15 cellular contexts compared by ENCODE assay signal in genomic region chr11:86981777-86982540, GRCh38. TPM values are rescaled to one million over a fixed set of nuclear protein-coding genes. Genes with fewer than 3 reads are reported as not detected.
DNase-seq lines count a peak whose midpoint lies in the region; ATAC-seq, FAIRE-seq and TF ChIP-seq lines count a peak whose summit lies in the region.
"Had no signal": no experiment of that assay in that cellular context is flagged by ENCODE, and none has a peak within 500 bp of the region (broad histone marks: within the 10 kb centered on the region; RNA-seq: fewer than 3 reads in every experiment).

No MANE protein-coding gene starts in this region.

- H3K4me1 ChIP-seq in K562 (replicated peaks in 1 of 2; ENCODE audit: control insufficient read depth in 2 of 2, insufficient read depth in 2 of 2, low read length in 2 of 2): no peaks in the 10 kb centered on the region; a peak in 1 of 5 replicates
- H3K4me1 ChIP-seq in liver (ENCODE audit: control insufficient read depth in 4 of 4, insufficient read depth in 4 of 4, low read length in 3 of 4): peaks cover 9 to 34% (median 30%) of the 10 kb centered on the region in 4 donors
- H3K4me1 ChIP-seq in psoas muscle: peaks cover 55% of the 10 kb centered on the region
- H3K4me1 ChIP-seq in spleen: peaks cover 0 to 24% (median 7%) of the 10 kb centered on the region in 6 donors
- no peaks in the 10 kb centered on the region for H3K4me1 ChIP-seq in MM.1S (ENCODE audit: low read length)
- H3K4me1 ChIP-seq: A549, BE2C had no signal

- no peak for DNase-seq in K562 (ENCODE audit: extremely low read depth in 1 of 4, low spot score in 3 of 4)
- DNase-seq in psoas muscle: no peak
- no peak for DNase-seq in spleen
- DNase-seq in MM.1S: no peak
- DNase-seq in retina: no peak
- DNase-seq: BE2C; CD4-positive, alpha-beta memory T cell; DMS79 had no signal

- TF ChIP-seq RAD21 in K562 (CRISPR knock-in tag; conservative IDR thresholded peaks at IDR 0.05 in 1 of 2, IDR thresholded peaks at IDR 0.05 in 1 of 2) (no peak), liver (IDR thresholded peaks at IDR 0.05) (no peak)

- POLR2A ChIA-PET in K562 (lab: Yijun Ruan, JAX): no interaction called here

- H3K36me3 ChIP-seq in K562 (ENCODE audit: control insufficient read depth, insufficient read depth, low read length): no peaks in the 10 kb centered on the region
- no peaks in the 10 kb centered on the region for H3K36me3 ChIP-seq in liver (ENCODE audit: control insufficient read depth in 4 of 4, insufficient read depth in 3 of 4, low read depth in 1 of 4, low read length in 3 of 4)
- no peaks in the 10 kb centered on the region for H3K36me3 ChIP-seq in psoas muscle (ENCODE audit: insufficient read depth in 1 of 2, low read depth in 1 of 2)
- H3K36me3 ChIP-seq in spleen: no peaks in the 10 kb centered on the region
- H3K36me3 ChIP-seq in MM.1S (replicated peaks; ENCODE audit: insufficient read depth, low read length): no peaks in the 10 kb centered on the region
- H3K36me3 ChIP-seq: BE2C had no signal

- no peak for TF ChIP-seq CTCF in K562 (IDR thresholded peaks at IDR 0.05 in 2 of 3, conservative IDR thresholded peaks at IDR 0.05 in 1 of 3; ENCODE audit: insufficient read depth in 2 of 3, low read depth in 1 of 3, low read length in 3 of 3)
- TF ChIP-seq CTCF in liver (IDR thresholded peaks at IDR 0.05; ENCODE audit: low read depth, low read length, missing input control): no peak
- TF ChIP-seq CTCF in psoas muscle (IDR thresholded peaks at IDR 0.05): no peak
- TF ChIP-seq CTCF in spleen (IDR thresholded peaks at IDR 0.05 in 8 of 11, conservative IDR thresholded peaks at IDR 0.05 in 3 of 11): no peak
- TF ChIP-seq CTCF in MM.1S (IDR thresholded peaks at IDR 0.05; ENCODE audit: low read length): no peak

- ATAC-seq in K562 (no peak), psoas muscle (no peak)
- ATAC-seq: A549, GM12878, HCT116 had no signal

- H3K9ac ChIP-seq in K562 (ENCODE audit: insufficient read depth in 1 of 2, low read depth in 2 of 2, low read length in 2 of 2) (no peak overlapping the region), liver (ENCODE audit: low read depth in 1 of 2, low read length in 2 of 2) (no peak overlapping the region), MM.1S (ENCODE audit: low read length) (no peak overlapping the region)

- no peaks in the 10 kb centered on the region for H3K9me1 ChIP-seq in K562 (ENCODE audit: control insufficient read depth, insufficient read depth, low read length)

- H3K9me3 ChIP-seq in K562 (replicated peaks; ENCODE audit: control insufficient read depth, insufficient read depth, low read depth, low read length) (no peaks in the 10 kb centered on the region), liver (ENCODE audit: control insufficient read depth in 4 of 4, low read length in 3 of 4) (no peaks in the 10 kb centered on the region), psoas muscle (no peaks in the 10 kb centered on the region), spleen (no peaks in the 10 kb centered on the region), MM.1S (replicated peaks; ENCODE audit: insufficient read depth, low read length) (no peaks in the 10 kb centered on the region)
- H3K9me3 ChIP-seq: A549, BE2C had no signal

- WGBS in K562 (ENCODE audit: insufficient coverage, low coverage, missing lambda C conversion rate): 51% methylated on average over 7 of the region's 7 CpGs
- 59% methylated on average over 7 of the region's 7 CpGs for WGBS in liver
- WGBS in psoas muscle, 3 donors: 64 to 74% (median 65%) methylated on average over 7 of the region's 7 CpGs
- 81 to 91% (median 86%) methylated on average over 7 of the region's 7 CpGs for WGBS in spleen, 5 donors

- no peak for TF ChIP-seq EP300 in K562 (IDR thresholded peaks at IDR 0.05; ENCODE audit: low read length)

- no peaks in the 10 kb centered on the region for H3K27me3 ChIP-seq in K562 (ENCODE audit: control insufficient read depth in 2 of 2, insufficient read depth in 2 of 2, low read length in 2 of 2)
- H3K27me3 ChIP-seq in liver (ENCODE audit: control insufficient read depth in 4 of 4, insufficient read depth in 4 of 4, low read length in 3 of 4): no peaks in the 10 kb centered on the region
- no peaks in the 10 kb centered on the region for H3K27me3 ChIP-seq in psoas muscle (ENCODE audit: insufficient read depth in 3 of 3, low read length in 2 of 3)
- no peaks in the 10 kb centered on the region for H3K27me3 ChIP-seq in spleen (replicated peaks in 1 of 7)
- H3K27me3 ChIP-seq in MM.1S (replicated peaks; ENCODE audit: insufficient read depth, low read length): no peaks in the 10 kb centered on the region
- H3K27me3 ChIP-seq: BE2C had no signal

- H4K20me1 ChIP-seq in K562 (replicated peaks; ENCODE audit: control insufficient read depth, insufficient read depth, low read length) (no peaks in the 10 kb centered on the region), MM.1S (ENCODE audit: insufficient read depth, low read length) (no peaks in the 10 kb centered on the region)

- H3K4me3 ChIP-seq in K562 (no peak overlapping the region), liver (ENCODE audit: low read depth in 1 of 3, low read length in 3 of 3) (no peak overlapping the region), psoas muscle (no peak overlapping the region), spleen (no peak overlapping the region), MM.1S (ENCODE audit: low read length) (no peak overlapping the region)
- H3K4me3 ChIP-seq: A549, GM12878 had no signal

- TF ChIP-seq POLR2A in K562 (conservative IDR thresholded peaks at IDR 0.05): no peak
- TF ChIP-seq POLR2A in spleen (IDR thresholded peaks at IDR 0.05): no peak

- H3K79me2 ChIP-seq in K562 (ENCODE audit: control insufficient read depth, insufficient read depth, low read length) (no peaks in the 10 kb centered on the region), MM.1S (ENCODE audit: low read length) (no peaks in the 10 kb centered on the region)

- no peaks in the 10 kb centered on the region for H3F3A ChIP-seq in MM.1S (ENCODE audit: insufficient read depth, low read length)

- H3K9me2 ChIP-seq in MM.1S (replicated peaks; ENCODE audit: insufficient read depth, low read length): no peaks in the 10 kb centered on the region

- in situ Hi-C loops in K562 (cut with MboI): no loop called here

- FAIRE-seq in K562 (lab: Jason Lieb, UNC): no peak
- FAIRE-seq: A549, GM12878, GM18507, H54 had no signal

- H3K4me2 ChIP-seq in K562 (ENCODE audit: insufficient read depth, low read length) (no peak overlapping the region), MM.1S (ENCODE audit: low read depth, low read length) (no peak overlapping the region)
- H3K4me2 ChIP-seq: A549 had no signal

- no peak overlapping the region for H3K27ac ChIP-seq in K562 (ENCODE audit: extremely low read depth, low read depth, low read length)
- peak overlapping the region; percentile 58 to 62 for H3K27ac ChIP-seq in liver (ENCODE audit: low read depth in 1 of 2, low read length in 2 of 2)
- peak overlapping the region; percentile 71 for H3K27ac ChIP-seq in psoas muscle
- peak overlapping the region in 3 of 8 donors; percentile 4 to 61 (median 44) for H3K27ac ChIP-seq in spleen
- H3K27ac ChIP-seq in MM.1S (ENCODE audit: low read length): no peak overlapping the region
- H3K27ac ChIP-seq: A549, C4-2B had no signal

- CTCF ChIA-PET in K562 (lab: Yijun Ruan, JAX; ENCODE audit: low intra/inter-chr PET ratio): no interaction called here

- no TSS peak for BruUV-seq in K562 (replicated peaks; lab: Mats Ljungman, UMichigan)

- intact Hi-C loops in K562 (cut with micrococcal nuclease): loop anchor here (5.0 kb wide), 1 partner anchor 45 kb away; no protein-coding TSS in a partner anchor
- intact Hi-C loops in psoas muscle (cut with DNase I): loop anchor here in 1 of 2 donors (2.0 to 5.0 kb wide), 2 partner anchors 25 to 55 kb away; partner anchors contain the start of gene TMEM135
- intact Hi-C loops in spleen (cut with DNase I; ENCODE audit: low total_unique reads): no loop called here

- 0 out of 2 replicates have a peak overlapping the region, but pooled peaks have one; percentile 2 for H2AFZ ChIP-seq in K562 (ENCODE audit: low read depth, low read length)
- no peak overlapping the region for H2AFZ ChIP-seq in MM.1S (ENCODE audit: low read length)

RNA-seq across cellular contexts. Expression of gene FZD4, which starts 26.8 kb away (rescaled TPM):
- total RNA-seq in K562 (2011; cell fraction: chromatin; rRNA removed; ENCODE audit: low replicate concordance): 6.9 and 12.4 TPM in 2 replicates
- 7.7 and 10.0 TPM in 2 replicates for total RNA-seq in K562 (2011; cell fraction: nucleolus; rRNA removed)
- total RNA-seq in K562 (2011; cell fraction: nucleoplasm; rRNA removed): 14.2 TPM in 2 replicates
- 5.0 and 5.7 TPM in 2 replicates for total RNA-seq in K562 (2014; rRNA removed)
- 5.1 and 5.7 TPM in 2 replicates for total RNA-seq in K562 (2014; rRNA removed; fragmentation: Illumina TruSeq; extraction: Trizol)
- 7.6 and 7.9 TPM in 2 replicates for total RNA-seq in K562 (2015; rRNA removed; fragmentation: Illumina TruSeq; extraction: Trizol)
- 6.1 and 6.3 TPM in 2 replicates for total RNA-seq in K562 (2021)
- polyA plus RNA-seq in K562 (2011; rRNA removed): 6.2 and 7.3 TPM in 2 replicates
- polyA plus RNA-seq in K562 (2011; cell fraction: cytosol; rRNA removed): 3.1 and 7.3 TPM in 2 replicates
- 3.9 and 5.8 TPM in 2 replicates for polyA plus RNA-seq in K562 (2011; cell fraction: nucleus; rRNA removed)
- 4.1 and 6.1 TPM in 2 replicates for polyA plus RNA-seq in K562 (2012)
- polyA plus RNA-seq in K562 (2014; fragmentation: Illumina TruSeq; extraction: Trizol): 5.1 and 6.2 TPM in 2 replicates
- polyA plus RNA-seq in K562 (2014; fragmentation: Nextera tagmentation; extraction: Ambion mirVana): 1 to 10 TPM; 1.2 to 1.4 TPM
- 5.8 and 6.7 TPM in 2 replicates for polyA plus RNA-seq in K562 (2014; rRNA removed)
- polyA minus RNA-seq in K562 (2011; rRNA and poly(A)+ RNA removed): 6.9 and 7.1 TPM in 2 replicates
- polyA minus RNA-seq in K562 (2011; cell fraction: cytosol; rRNA and poly(A)+ RNA removed): 2.3 and 3.3 TPM in 2 replicates
- 2.2 and 4.6 TPM in 2 replicates for polyA minus RNA-seq in K562 (2011; cell fraction: nucleus; rRNA and poly(A)+ RNA removed)
- total RNA-seq in liver: 10 to 100 TPM in 1 of 2 donors, 1 to 10 TPM in 1; 8.8 to 23.7 TPM
- polyA plus RNA-seq in liver: 1 to 10 TPM; 4.9 to 7.7 TPM
- 100 to 1,000 TPM in 1 of 4 donors, 10 to 100 TPM in 3; 12.3 to 158 (median 30.2) TPM for total RNA-seq in psoas muscle
- 10 to 100 TPM; 22.1 to 39.5 (median 27.5) TPM for polyA plus RNA-seq in psoas muscle
- total RNA-seq in spleen: 10 to 100 TPM; 13.2 to 46.7 (median 36.1) TPM
- 1 to 10 TPM; 3.0 to 9.4 (median 5.0) TPM for polyA plus RNA-seq in spleen
- polyA plus RNA-seq: CD4-positive, alpha-beta memory T cell had no signal

RNA-seq across cellular contexts. Expression of gene TMEM135, which starts 55.8 kb away (rescaled TPM):
- 53.5 and 67.7 TPM in 2 replicates for total RNA-seq in K562 (2011; cell fraction: chromatin; rRNA removed; ENCODE audit: low replicate concordance)
- 29.0 and 34.1 TPM in 2 replicates for total RNA-seq in K562 (2011; cell fraction: nucleolus; rRNA removed)
- total RNA-seq in K562 (2011; cell fraction: nucleoplasm; rRNA removed): 47.7 and 69.0 TPM in 2 replicates
- total RNA-seq in K562 (2014; rRNA removed) (17.3 and 18.1 TPM in 2 replicates), K562 (2014; rRNA removed; fragmentation: Illumina TruSeq; extraction: Trizol) (50.4 and 76.4 TPM in 2 replicates), K562 (2015; rRNA removed; fragmentation: Illumina TruSeq; extraction: Trizol) (39.5 and 53.6 TPM in 2 replicates), K562 (2021) (41.4 and 49.4 TPM in 2 replicates), liver (10 to 100 TPM; 29.4 to 38.9 TPM), psoas muscle (10 to 100 TPM in 3 of 4 donors, 1 to 10 TPM in 1; 9.4 to 26.6 (median 16.2) TPM), spleen (10 to 100 TPM; 18.5 to 31.7 (median 22.9) TPM)
- polyA plus RNA-seq in K562 (2011; rRNA removed) (36.4 and 45.1 TPM in 2 replicates), K562 (2014; fragmentation: Illumina TruSeq; extraction: Trizol) (23.1 and 23.2 TPM in 2 replicates), K562 (2014; fragmentation: Nextera tagmentation; extraction: Ambion mirVana) (10 to 100 TPM; 24.0 to 24.9 TPM), K562 (2014; rRNA removed) (17.7 and 19.6 TPM in 2 replicates), liver (10 to 100 TPM; 10.0 to 17.5 TPM), psoas muscle (1 to 10 TPM; 4.1 to 6.3 (median 5.6) TPM), spleen (1 to 10 TPM; 3.5 to 4.1 (median 3.6) TPM)
- polyA plus RNA-seq in K562 (2011; cell fraction: cytosol; rRNA removed): 25.2 and 57.5 TPM in 2 replicates
- polyA plus RNA-seq in K562 (2011; cell fraction: nucleus; rRNA removed): 42.6 and 53.1 TPM in 2 replicates
- polyA plus RNA-seq in K562 (2012): 22.6 and 38.2 TPM in 2 replicates
- 59.9 and 79.4 TPM in 2 replicates for polyA minus RNA-seq in K562 (2011; rRNA and poly(A)+ RNA removed)
- polyA minus RNA-seq in K562 (2011; cell fraction: cytosol; rRNA and poly(A)+ RNA removed): 22.8 and 25.4 TPM in 2 replicates
- 69.3 and 81.3 TPM in 2 replicates for polyA minus RNA-seq in K562 (2011; cell fraction: nucleus; rRNA and poly(A)+ RNA removed)

Comparison
In these comparisons a context has a peak if more than half of its experiments do, and no peak if none do; other contexts are left out.
1. H3K27ac ChIP-seq: peak in liver (2 of 2) and psoas muscle (single experiment); none in K562 (single experiment) and MM.1S (single experiment).